Comparison of ENCODE assay signal across 1 cellular context in the genomic region with DNA sequence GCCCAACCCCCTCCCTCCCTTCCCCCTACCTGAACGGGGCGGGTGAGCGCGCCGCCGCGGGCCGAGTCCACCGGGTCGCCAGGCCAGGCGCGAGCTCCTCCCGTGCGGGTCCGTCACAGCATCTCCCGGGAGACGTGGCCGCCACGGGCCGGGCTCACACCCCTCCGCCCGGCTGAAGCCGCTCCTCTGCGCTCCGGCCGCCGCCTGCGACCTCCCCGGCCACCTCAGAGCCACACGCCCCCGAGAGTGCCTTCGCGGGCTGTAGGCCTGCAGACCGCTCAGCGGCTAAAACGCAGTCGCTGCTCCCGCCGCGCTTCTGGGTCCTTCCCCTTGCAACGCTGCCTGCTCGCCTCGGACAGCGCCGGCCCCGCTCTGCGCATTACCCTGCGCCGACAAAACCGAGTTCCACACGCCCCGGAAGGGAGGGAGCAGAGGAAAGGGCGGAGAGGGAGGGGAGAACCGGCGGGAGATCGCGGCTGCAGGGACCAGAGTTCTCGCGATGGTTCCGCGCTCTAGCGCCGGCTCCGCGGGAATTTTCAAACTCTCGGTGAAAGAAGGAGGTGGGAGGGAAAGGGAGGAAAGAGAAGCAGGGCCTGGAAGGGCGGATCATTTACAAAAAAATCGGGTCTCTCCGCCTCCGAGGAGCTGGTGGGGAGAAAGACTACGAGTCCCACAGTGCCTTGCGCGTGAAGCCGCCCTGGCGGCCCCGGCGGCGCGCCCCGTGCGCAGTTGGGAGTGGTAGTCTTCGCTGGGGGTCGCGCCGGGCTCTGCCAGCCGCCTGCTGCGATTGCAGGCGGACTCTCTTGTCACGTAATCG.
TF ChIP-seq lines count a peak whose summit lies in the region.

A gene with protein sequence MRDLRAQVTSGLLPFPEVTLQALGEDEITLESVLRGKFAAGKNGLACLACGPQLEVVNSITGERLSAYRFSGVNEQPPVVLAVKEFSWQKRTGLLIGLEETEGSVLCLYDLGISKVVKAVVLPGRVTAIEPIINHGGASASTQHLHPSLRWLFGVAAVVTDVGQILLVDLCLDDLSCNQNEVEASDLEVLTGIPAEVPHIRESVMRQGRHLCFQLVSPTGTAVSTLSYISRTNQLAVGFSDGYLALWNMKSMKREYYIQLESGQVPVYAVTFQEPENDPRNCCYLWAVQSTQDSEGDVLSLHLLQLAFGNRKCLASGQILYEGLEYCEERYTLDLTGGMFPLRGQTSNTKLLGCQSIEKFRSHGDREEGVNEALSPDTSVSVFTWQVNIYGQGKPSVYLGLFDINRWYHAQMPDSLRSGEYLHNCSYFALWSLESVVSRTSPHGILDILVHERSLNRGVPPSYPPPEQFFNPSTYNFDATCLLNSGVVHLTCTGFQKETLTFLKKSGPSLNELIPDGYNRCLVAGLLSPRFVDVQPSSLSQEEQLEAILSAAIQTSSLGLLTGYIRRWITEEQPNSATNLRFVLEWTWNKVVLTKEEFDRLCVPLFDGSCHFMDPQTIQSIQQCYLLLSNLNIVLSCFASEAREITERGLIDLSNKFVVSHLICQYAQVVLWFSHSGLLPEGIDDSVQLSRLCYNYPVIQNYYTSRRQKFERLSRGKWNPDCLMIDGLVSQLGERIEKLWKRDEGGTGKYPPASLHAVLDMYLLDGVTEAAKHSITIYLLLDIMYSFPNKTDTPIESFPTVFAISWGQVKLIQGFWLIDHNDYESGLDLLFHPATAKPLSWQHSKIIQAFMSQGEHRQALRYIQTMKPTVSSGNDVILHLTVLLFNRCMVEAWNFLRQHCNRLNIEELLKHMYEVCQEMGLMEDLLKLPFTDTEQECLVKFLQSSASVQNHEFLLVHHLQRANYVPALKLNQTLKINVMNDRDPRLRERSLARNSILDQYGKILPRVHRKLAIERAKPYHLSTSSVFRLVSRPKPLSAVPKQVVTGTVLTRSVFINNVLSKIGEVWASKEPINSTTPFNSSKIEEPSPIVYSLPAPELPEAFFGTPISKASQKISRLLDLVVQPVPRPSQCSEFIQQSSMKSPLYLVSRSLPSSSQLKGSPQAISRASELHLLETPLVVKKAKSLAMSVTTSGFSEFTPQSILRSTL (N-terminal part only) (minus strand): TSS at position 400 of the 817 bp plus-strand sequence. CDS start 13,578 bp downstream, outside the sequence.

TF ChIP-seq in HepG2, 621 proteins besides CTCF, POLR2A, EP300 and RAD21 (continued from another document and continues in another):
- TF ChIP-seq HNRNPLL (IDR thresholded peaks at IDR 0.05; ENCODE audit: low read depth, low read length, poor library complexity, severe bottlenecking) (peak; percentile 93), ISL2 (CRISPR knock-in tag; IDR thresholded peaks at IDR 0.05) (peak; percentile 67), SRF (IDR thresholded peaks at IDR 0.05; ENCODE audit: low read depth, low read length) (no peak), AFF4 (CRISPR knock-in tag; IDR thresholded peaks at IDR 0.05) (0 out of 2 replicates have a peak, but pooled peaks have one; percentile 60), ZNF18 (CRISPR knock-in tag; IDR thresholded peaks at IDR 0.05; ENCODE audit: insufficient replicate concordance) (no peak), TAF1 (CRISPR knock-in tag; IDR thresholded peaks at IDR 0.05) (peak; percentile 94), ZFP62 (CRISPR knock-in tag; IDR thresholded peaks at IDR 0.05) (peak; percentile 96), KDM5B (CRISPR knock-in tag; IDR thresholded peaks at IDR 0.05; ENCODE audit: borderline replicate concordance) (peak; percentile 91), SUZ12 (IDR thresholded peaks at IDR 0.05; ENCODE audit: low read depth, low read length) (peak; percentile 96), MTA3 (CRISPR knock-in tag; IDR thresholded peaks at IDR 0.05) (no peak), SOX5 (CRISPR knock-in tag; IDR thresholded peaks at IDR 0.05; ENCODE audit: borderline replicate concordance) (peak; percentile 65; the same call in 1 of the 2 replicates), YY1 (IDR thresholded peaks at IDR 0.05; ENCODE audit: insufficient read depth, insufficient replicate concordance, low read depth, low read length) (peak; percentile 49), MIXL1 (CRISPR knock-in tag; IDR thresholded peaks at IDR 0.05) (peak; percentile 51; the same call in 1 of the 2 replicates), ERF (CRISPR knock-in tag; IDR thresholded peaks at IDR 0.05) (peak; percentile 73), ZNF432 (CRISPR knock-in tag; IDR thresholded peaks at IDR 0.05; ENCODE audit: borderline replicate concordance) (no peak), ZNF207 (IDR thresholded peaks at IDR 0.05; ENCODE audit: borderline replicate concordance) (no peak), ZNF501 (CRISPR knock-in tag; IDR thresholded peaks at IDR 0.05) (peak; percentile 86), ZFP90 (CRISPR knock-in tag; IDR thresholded peaks at IDR 0.05; ENCODE audit: borderline replicate concordance) (0 out of 2 replicates have a peak, but pooled peaks have one; percentile 56), MAFF (IDR thresholded peaks at IDR 0.05; ENCODE audit: low read depth, low read length) (no peak), ZNF224 (CRISPR knock-in tag; IDR thresholded peaks at IDR 0.05) (no peak; the same call in 1 of the 2 replicates), WIZ (CRISPR knock-in tag; IDR thresholded peaks at IDR 0.05) (peak; percentile 79; the same call in 1 of the 2 replicates), ZNF781 (CRISPR knock-in tag; IDR thresholded peaks at IDR 0.05; ENCODE audit: borderline replicate concordance, not compliant biosample characterization) (no peak), ESRRA (CRISPR knock-in tag; IDR thresholded peaks at IDR 0.05; ENCODE audit: low read depth) (no peak), PHF21A (CRISPR knock-in tag; IDR thresholded peaks at IDR 0.05) (peak; percentile 56; the same call in 1 of the 2 replicates), ZNF550 (CRISPR knock-in tag; IDR thresholded peaks at IDR 0.05; ENCODE audit: borderline replicate concordance) (no peak; the same call in 1 of the 2 replicates), ZNF790 (CRISPR knock-in tag; IDR thresholded peaks at IDR 0.05; ENCODE audit: borderline replicate concordance) (peak; percentile 52; the same call in 1 of the 2 replicates), GATAD2A (CRISPR knock-in tag; IDR thresholded peaks at IDR 0.05) (peak; percentile 58), RORA (CRISPR knock-in tag; IDR thresholded peaks at IDR 0.05) (no peak), ZNF317 (CRISPR knock-in tag; IDR thresholded peaks at IDR 0.05) (peak; percentile 64; the same call in 1 of the 2 replicates), TEAD2 (CRISPR knock-in tag; IDR thresholded peaks at IDR 0.05) (no peak), ZBTB3 (CRISPR knock-in tag; IDR thresholded peaks at IDR 0.05; ENCODE audit: borderline replicate concordance, low read depth) (peak; percentile 76; the same call in 1 of the 2 replicates), ZNF331 (CRISPR knock-in tag; IDR thresholded peaks at IDR 0.05) (peak; percentile 96; the same call in 1 of the 2 replicates), ZNF20 (CRISPR knock-in tag; IDR thresholded peaks at IDR 0.05) (no peak), NR3C1 (CRISPR knock-in tag; IDR thresholded peaks at IDR 0.05) (no peak), ZNF124 (CRISPR knock-in tag; IDR thresholded peaks at IDR 0.05) (peak; percentile 86; the same call in 1 of the 2 replicates), MLXIP (CRISPR knock-in tag; IDR thresholded peaks at IDR 0.05; ENCODE audit: borderline replicate concordance) (peak; percentile 62; the same call in 1 of the 2 replicates), RBAK (CRISPR knock-in tag; IDR thresholded peaks at IDR 0.05) (no peak)
- TF ChIP-seq, protein P1, sequence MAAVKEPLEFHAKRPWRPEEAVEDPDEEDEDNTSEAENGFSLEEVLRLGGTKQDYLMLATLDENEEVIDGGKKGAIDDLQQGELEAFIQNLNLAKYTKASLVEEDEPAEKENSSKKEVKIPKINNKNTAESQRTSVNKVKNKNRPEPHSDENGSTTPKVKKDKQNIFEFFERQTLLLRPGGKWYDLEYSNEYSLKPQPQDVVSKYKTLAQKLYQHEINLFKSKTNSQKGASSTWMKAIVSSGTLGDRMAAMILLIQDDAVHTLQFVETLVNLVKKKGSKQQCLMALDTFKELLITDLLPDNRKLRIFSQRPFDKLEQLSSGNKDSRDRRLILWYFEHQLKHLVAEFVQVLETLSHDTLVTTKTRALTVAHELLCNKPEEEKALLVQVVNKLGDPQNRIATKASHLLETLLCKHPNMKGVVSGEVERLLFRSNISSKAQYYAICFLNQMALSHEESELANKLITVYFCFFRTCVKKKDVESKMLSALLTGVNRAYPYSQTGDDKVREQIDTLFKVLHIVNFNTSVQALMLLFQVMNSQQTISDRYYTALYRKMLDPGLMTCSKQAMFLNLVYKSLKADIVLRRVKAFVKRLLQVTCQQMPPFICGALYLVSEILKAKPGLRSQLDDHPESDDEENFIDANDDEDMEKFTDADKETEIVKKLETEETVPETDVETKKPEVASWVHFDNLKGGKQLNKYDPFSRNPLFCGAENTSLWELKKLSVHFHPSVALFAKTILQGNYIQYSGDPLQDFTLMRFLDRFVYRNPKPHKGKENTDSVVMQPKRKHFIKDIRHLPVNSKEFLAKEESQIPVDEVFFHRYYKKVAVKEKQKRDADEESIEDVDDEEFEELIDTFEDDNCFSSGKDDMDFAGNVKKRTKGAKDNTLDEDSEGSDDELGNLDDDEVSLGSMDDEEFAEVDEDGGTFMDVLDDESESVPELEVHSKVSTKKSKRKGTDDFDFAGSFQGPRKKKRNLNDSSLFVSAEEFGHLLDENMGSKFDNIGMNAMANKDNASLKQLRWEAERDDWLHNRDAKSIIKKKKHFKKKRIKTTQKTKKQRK (IDR thresholded peaks at IDR 0.05; ENCODE audit: low read length): no peak
- TF ChIP-seq, protein P2, sequence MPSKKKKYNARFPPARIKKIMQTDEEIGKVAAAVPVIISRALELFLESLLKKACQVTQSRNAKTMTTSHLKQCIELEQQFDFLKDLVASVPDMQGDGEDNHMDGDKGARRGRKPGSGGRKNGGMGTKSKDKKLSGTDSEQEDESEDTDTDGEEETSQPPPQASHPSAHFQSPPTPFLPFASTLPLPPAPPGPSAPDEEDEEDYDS (CRISPR knock-in tag; IDR thresholded peaks at IDR 0.05): peak; percentile 85
